1 cellular context compared by ENCODE assay signal in genomic region chr14:31678421-31679249, GRCh38.
TF ChIP-seq lines count a peak whose summit lies in the region.

No MANE protein-coding gene starts in this region.

TF ChIP-seq in HepG2, 621 proteins besides CTCF, POLR2A, EP300 and RAD21 (continued from another document):
- TF ChIP-seq PAXIP1 (CRISPR knock-in tag; conservative IDR thresholded peaks at IDR 0.05) (0 out of 2 replicates have a peak, but pooled peaks have one; percentile 11), JARID2 (CRISPR knock-in tag; IDR thresholded peaks at IDR 0.05; ENCODE audit: insufficient replicate concordance) (no peak), SALL1 (CRISPR knock-in tag; IDR thresholded peaks at IDR 0.05) (peak; percentile 50), ZNF646 (CRISPR knock-in tag; IDR thresholded peaks at IDR 0.05) (0 out of 2 replicates have a peak, but pooled peaks have one; percentile 25), ZNF644 (CRISPR knock-in tag; IDR thresholded peaks at IDR 0.05; ENCODE audit: low read depth) (0 out of 2 replicates have a peak, but pooled peaks have one; percentile 39), RELA (CRISPR knock-in tag; IDR thresholded peaks at IDR 0.05) (no peak), ZNF280B (CRISPR knock-in tag; IDR thresholded peaks at IDR 0.05; ENCODE audit: borderline replicate concordance) (0 out of 2 replicates have a peak, but pooled peaks have one; percentile 38), HDAC2 (CRISPR knock-in tag; IDR thresholded peaks at IDR 0.05) (no peak), HES4 (CRISPR knock-in tag; IDR thresholded peaks at IDR 0.05; ENCODE audit: borderline replicate concordance) (0 out of 2 replicates have a peak, but pooled peaks have one; percentile 60), SIX4 (CRISPR knock-in tag; IDR thresholded peaks at IDR 0.05) (0 out of 2 replicates have a peak, but pooled peaks have one; percentile 49), HOXD1 (CRISPR knock-in tag; IDR thresholded peaks at IDR 0.05) (no peak), HNF4A (CRISPR knock-in tag; IDR thresholded peaks at IDR 0.05) (peak; percentile 76)
- TF ChIP-seq, protein P1, sequence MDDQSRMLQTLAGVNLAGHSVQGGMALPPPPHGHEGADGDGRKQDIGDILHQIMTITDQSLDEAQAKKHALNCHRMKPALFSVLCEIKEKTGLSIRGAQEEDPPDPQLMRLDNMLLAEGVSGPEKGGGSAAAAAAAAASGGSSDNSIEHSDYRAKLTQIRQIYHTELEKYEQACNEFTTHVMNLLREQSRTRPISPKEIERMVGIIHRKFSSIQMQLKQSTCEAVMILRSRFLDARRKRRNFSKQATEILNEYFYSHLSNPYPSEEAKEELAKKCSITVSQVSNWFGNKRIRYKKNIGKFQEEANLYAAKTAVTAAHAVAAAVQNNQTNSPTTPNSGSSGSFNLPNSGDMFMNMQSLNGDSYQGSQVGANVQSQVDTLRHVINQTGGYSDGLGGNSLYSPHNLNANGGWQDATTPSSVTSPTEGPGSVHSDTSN (CRISPR knock-in tag; IDR thresholded peaks at IDR 0.05; ENCODE audit: borderline replicate concordance): no peak
TF ChIP-seq in HepG2: peak in this region for 17.
